ENCODE assay signal across 9 cellular contexts in genomic region chr15:72200395-72201237, GRCh38. TPM values are rescaled to one million over a fixed set of nuclear protein-coding genes. Genes with fewer than 3 reads are reported as not detected.
DNase-seq lines count a peak whose midpoint lies in the region; ATAC-seq, FAIRE-seq and TF ChIP-seq lines count a peak whose summit lies in the region.
"Had no signal": no experiment of that assay in that cellular context is flagged by ENCODE, and none has a peak within 500 bp of the region (broad histone marks: within the 10 kb centered on the region; RNA-seq: fewer than 3 reads in every experiment).

No MANE protein-coding gene starts in this region.

- H3K4me2 ChIP-seq in GM23338: no peak overlapping the region

- BruUV-seq in A673 (replicated peaks; lab: Mats Ljungman, UMichigan): no TSS peak

- POLR2A ChIA-PET in A673 (lab: Charles Lee; ENCODE audit: low non-redundant PET): no interaction called here

- peaks cover 75% of the 10 kb centered on the region for H3F3A ChIP-seq in GM23338 (replicated peaks; ENCODE audit: low read depth)

- H3K79me2 ChIP-seq in GM23338 (replicated peaks; ENCODE audit: insufficient read depth): 0 out of 2 replicates have a peak, but pooled peaks cover 2% of the 10 kb centered on the region

- H3K36me3 ChIP-seq in A673 (ENCODE audit: insufficient read depth, low read length, poor library complexity, severe bottlenecking) (peaks cover 78% of the 10 kb centered on the region), GM23338 (ENCODE audit: insufficient read depth) (peaks cover 55% of the 10 kb centered on the region)

- H3K27ac ChIP-seq in A673 (ENCODE audit: low read depth, low read length, poor library complexity, severe bottlenecking) (peak overlapping the region; percentile 21), GM23338 (ENCODE audit: low read depth) (peak overlapping the region; percentile 66; the same call in 1 of the 2 replicates)

- H3K4me1 Mint-ChIP-seq in GM23338: peaks cover 8% of the 10 kb centered on the region
- peaks cover 23% of the 10 kb centered on the region for H3K4me1 Mint-ChIP-seq in activated naive CD8-positive, alpha-beta T cell treated with anti-CD3 and anti-CD28 coated beads for 36 hours

- intact Hi-C loops in A673 (cut with micrococcal nuclease; ENCODE audit: unreplicated experiment): no loop called here

- H3K9me3 Mint-ChIP-seq in GM23338: peaks cover 3% of the 10 kb centered on the region; the same call in 1 of the 3 replicates
- no peaks in the 10 kb centered on the region for H3K9me3 Mint-ChIP-seq in activated naive CD8-positive, alpha-beta T cell treated with anti-CD3 and anti-CD28 coated beads for 36 hours

- H3K27me3 Mint-ChIP-seq in GM23338 (ENCODE audit: insufficient read depth, low read depth, poor library complexity): peaks cover 39% of the 10 kb centered on the region
- H3K27me3 Mint-ChIP-seq in activated naive CD8-positive, alpha-beta T cell treated with anti-CD3 and anti-CD28 coated beads for 36 hours: peaks cover 20% of the 10 kb centered on the region

- H3K36me3 Mint-ChIP-seq in GM23338 (ENCODE audit: low read depth): peaks cover 76% of the 10 kb centered on the region
- peaks cover 62% of the 10 kb centered on the region for H3K36me3 Mint-ChIP-seq in activated naive CD8-positive, alpha-beta T cell treated with anti-CD3 and anti-CD28 coated beads for 36 hours

- H2AFZ ChIP-seq in GM23338: no peak overlapping the region

- H3K4me1 ChIP-seq in A673 (ENCODE audit: insufficient read depth, low read length, poor library complexity, severe bottlenecking) (no peaks in the 10 kb centered on the region), GM23338 (ENCODE audit: insufficient read depth) (0 out of 2 replicates have a peak, but pooled peaks cover 9% of the 10 kb centered on the region)

- CTCF ChIA-PET in A673 (lab: Charles Lee): interaction anchor here (0.5 kb wide), 1 partner anchor 140 kb away, joined by 5 read pairs; no protein-coding TSS in a partner anchor

- no peaks in the 10 kb centered on the region for H3K27me3 ChIP-seq in A673 (replicated peaks; ENCODE audit: insufficient read depth, low read depth, low read length, poor library complexity)
- H3K27me3 ChIP-seq in GM23338 (ENCODE audit: insufficient read depth): peaks cover 17% of the 10 kb centered on the region

- H3K4me3 Mint-ChIP-seq in GM23338: no peak overlapping the region
- no peak overlapping the region for H3K4me3 Mint-ChIP-seq in activated naive CD8-positive, alpha-beta T cell treated with anti-CD3 and anti-CD28 coated beads for 36 hours

- ATAC-seq in GM23338 (no peak), HG02981 (IDR thresholded peaks at IDR 0.05; ENCODE audit: unreplicated experiment) (no peak)

- H3K4me3 ChIP-seq in A673 (ENCODE audit: low read depth, low read length, poor library complexity, severe bottlenecking): no peak overlapping the region
- no peak overlapping the region for H3K4me3 ChIP-seq in GM23338

- FAIRE-seq in frontal cortex (lab: Jason Lieb, UNC): no peak

- TF ChIP-seq CTCF in A673 (conservative IDR thresholded peaks at IDR 0.05; ENCODE audit: low read depth, low read length) (no peak), GM23338 (conservative IDR thresholded peaks at IDR 0.05; ENCODE audit: low read depth in 2 of 2) (no peak)

- H4K20me1 ChIP-seq in GM23338 (replicated peaks; ENCODE audit: insufficient read depth): peaks cover 53% of the 10 kb centered on the region

- DNase-seq in A673 (ENCODE audit: low spot score) (no peak), GM23338 (ENCODE audit: low spot score) (no peak), myocyte (ENCODE audit: low read depth) (peak; percentile 44), frontal cortex (ENCODE audit: low spot score in 2 of 2) (no peak)
- DNase-seq in activated naive CD8-positive, alpha-beta T cell treated with anti-CD3 and anti-CD28 coated beads for 36 hours: no peak
- DNase-seq in stimulated activated CD4-positive, alpha-beta T cell treated with anti-CD3 and anti-CD28 coated beads, Interleukin-15, amount 100 ng/mL, for 24 hours: no peak
- DNase-seq in central memory CD4-positive, alpha-beta T cell: no peak

- no peak overlapping the region for H3K27ac Mint-ChIP-seq in GM23338
- peak overlapping the region; percentile 71 for H3K27ac Mint-ChIP-seq in activated naive CD8-positive, alpha-beta T cell treated with anti-CD3 and anti-CD28 coated beads for 36 hours

- H3K9me3 ChIP-seq in A673 (ENCODE audit: low read depth, low read length, poor library complexity, severe bottlenecking): no peaks in the 10 kb centered on the region

- H3K9me2 ChIP-seq in GM23338 (ENCODE audit: insufficient read depth): no peaks in the 10 kb centered on the region

TF ChIP-seq in GM23338, 12 proteins besides CTCF, POLR2A, EP300 and RAD21:
- no peak for TF ChIP-seq EZH2phosphoT487 (IDR thresholded peaks at IDR 0.05; ENCODE audit: unreplicated experiment)

RNA-seq across cellular contexts. Expression of gene GRAMD2A, which starts 3.0 kb away (rescaled TPM):
- total RNA-seq in A673 (2021) (0.20 and 0.43 TPM in 2 replicates), myocyte (not detected in 2 replicates), frontal cortex (1.2 TPM)
- total RNA-seq in GM23338 (2014; rRNA removed; shearing (Covaris generic)): 2.8 and 3.3 TPM in 2 replicates
- polyA plus RNA-seq in GM23338 (2016; fragmentation: Nextera tagmentation; extraction: Ambion mirVana): 0.70 and 0.71 TPM in 2 replicates
- total RNA-seq in activated naive CD8-positive, alpha-beta T cell treated with anti-CD3 and anti-CD28 coated beads for 36 hours: not detected
- 0.10 TPM for polyA plus RNA-seq in myocyte (2012)
- total RNA-seq: mononuclear cell had no signal

RNA-seq across cellular contexts. Expression of gene PKM, which starts 30.4 kb away (rescaled TPM):
- 1,606 and 1,955 TPM in 2 replicates for total RNA-seq in A673 (2021)
- 1,067 and 1,137 TPM in 2 replicates for total RNA-seq in GM23338 (2014; rRNA removed; shearing (Covaris generic))
- 432 and 445 TPM in 2 replicates for polyA plus RNA-seq in GM23338 (2016; fragmentation: Nextera tagmentation; extraction: Ambion mirVana)
- 1,000 to 10,000 TPM; 2,301 to 2,323 TPM for total RNA-seq in activated naive CD8-positive, alpha-beta T cell treated with anti-CD3 and anti-CD28 coated beads for 36 hours
- total RNA-seq in myocyte: 2,359 and 2,583 TPM in 2 replicates
- polyA plus RNA-seq in myocyte (2012): 3,151 TPM
- total RNA-seq in frontal cortex: 285 TPM
